1 cellular context compared by ENCODE assay signal in genomic region chr13:51221674-51222509, GRCh38.
A peak's percentile ranks its signal among the peaks of the same experiment; 100 is the strongest.
TF ChIP-seq lines count a peak whose summit lies in the region.

Gene FAM124A, plus strand, starts transcription at chr13:51222398. Its CDS starts 104 bp downstream, at chr13:51222502.

TF ChIP-seq in HepG2, 621 proteins besides CTCF, POLR2A, EP300 and RAD21 (continued from another document and continues in another):
- TF ChIP-seq ZBTB14 (CRISPR knock-in tag; IDR thresholded peaks at IDR 0.05) (peak; percentile 86), GATAD2A (CRISPR knock-in tag; IDR thresholded peaks at IDR 0.05) (no peak), TBX2 (CRISPR knock-in tag; IDR thresholded peaks at IDR 0.05; ENCODE audit: borderline replicate concordance) (no peak), ZNF407 (CRISPR knock-in tag; IDR thresholded peaks at IDR 0.05; ENCODE audit: not compliant biosample characterization) (no peak), ZNF484 (CRISPR knock-in tag; IDR thresholded peaks at IDR 0.05; ENCODE audit: borderline replicate concordance, low read depth) (no peak), GPBP1L1 (CRISPR knock-in tag; IDR thresholded peaks at IDR 0.05) (no peak), ASH2L (IDR thresholded peaks at IDR 0.05; ENCODE audit: insufficient read length, low read depth, low read length) (peak; percentile 25), KLF11 (CRISPR knock-in tag; IDR thresholded peaks at IDR 0.05) (no peak), MAX (IDR thresholded peaks at IDR 0.05) (peak; percentile 60), NONO (IDR thresholded peaks at IDR 0.05) (no peak), NONO (CRISPR knock-in tag; conservative IDR thresholded peaks at IDR 0.05) (0 out of 2 replicates have a peak, but pooled peaks have one; percentile 23), SIX1 (CRISPR knock-in tag; IDR thresholded peaks at IDR 0.05; ENCODE audit: borderline replicate concordance) (no peak), ATF1 (CRISPR knock-in tag; IDR thresholded peaks at IDR 0.05) (no peak), ZNF619 (CRISPR knock-in tag; IDR thresholded peaks at IDR 0.05) (no peak), MLLT10 (CRISPR knock-in tag; IDR thresholded peaks at IDR 0.05) (no peak), ZNF296 (CRISPR knock-in tag; conservative IDR thresholded peaks at IDR 0.05) (no peak), DBP (CRISPR knock-in tag; IDR thresholded peaks at IDR 0.05; ENCODE audit: not compliant biosample characterization) (no peak), ZNF124 (CRISPR knock-in tag; IDR thresholded peaks at IDR 0.05) (no peak), YEATS4 (CRISPR knock-in tag; IDR thresholded peaks at IDR 0.05; ENCODE audit: borderline replicate concordance) (0 out of 2 replicates have a peak, but pooled peaks have one; percentile 37), BHLHE40 (IDR thresholded peaks at IDR 0.05; ENCODE audit: low read length) (no peak), TFDP1 (CRISPR knock-in tag; IDR thresholded peaks at IDR 0.05; ENCODE audit: borderline replicate concordance) (peak; percentile 46; the same call in 1 of the 2 replicates), RBM22 (optimal IDR thresholded peaks at IDR 0.05; ENCODE audit: low read length) (no peak), ZEB1 (IDR thresholded peaks at IDR 0.05; ENCODE audit: insufficient replicate concordance, low read depth) (no peak), UBTF (CRISPR knock-in tag; IDR thresholded peaks at IDR 0.05) (peak; percentile 41; the same call in 1 of the 2 replicates), GZF1 (CRISPR knock-in tag; IDR thresholded peaks at IDR 0.05) (no peak), BORCS8-MEF2B (CRISPR knock-in tag; IDR thresholded peaks at IDR 0.05) (no peak), CBFB (CRISPR knock-in tag; IDR thresholded peaks at IDR 0.05) (no peak), ZIK1 (CRISPR knock-in tag; IDR thresholded peaks at IDR 0.05; ENCODE audit: borderline replicate concordance, low read depth) (peak; percentile 69; the same call in 1 of the 2 replicates), FIP1L1 (IDR thresholded peaks at IDR 0.05; ENCODE audit: borderline replicate concordance, insufficient read depth, low read depth, low read length) (no peak), MIER3 (CRISPR knock-in tag; IDR thresholded peaks at IDR 0.05; ENCODE audit: borderline replicate concordance) (no peak), SRY (CRISPR knock-in tag; IDR thresholded peaks at IDR 0.05) (peak; percentile 24; the same call in 1 of the 2 replicates), ZNF687 (CRISPR knock-in tag; IDR thresholded peaks at IDR 0.05) (peak; percentile 56), HOXD1 (CRISPR knock-in tag; IDR thresholded peaks at IDR 0.05) (no peak)
